16 cellular contexts compared by ENCODE assay signal in genomic region chr1:236692128-236692527, GRCh38. TPM values are rescaled to one million over a fixed set of nuclear protein-coding genes. Genes with fewer than 3 reads are reported as not detected.
"Had no signal": no experiment of that assay in that cellular context is flagged by ENCODE, and none has a peak within 500 bp of the region (broad histone marks: within the 10 kb centered on the region; RNA-seq: fewer than 3 reads in every experiment).

No MANE protein-coding gene starts in this region.

- ATAC-seq: activated CD8-positive, alpha-beta memory T cell treated with anti-CD3 and anti-CD28 coated beads, Interleukin-2, amount 10 ng/mL, durations not matched to agents 7 days and 5 days; SK-N-SH treated with all-trans-retinoic acid at 6 μM for 48 hours had no signal

- H3K36me3 ChIP-seq: ascending aorta, neural progenitor cell, ovary had no signal

- DNase-seq: activated CD4-positive, alpha-beta memory T cell treated with anti-CD3 and anti-CD28 coated beads for 36 hours; activated CD8-positive, alpha-beta memory T cell treated with anti-CD3 and anti-CD28 coated beads, Interleukin-2, amount 10 ng/mL, durations not matched to agents 7 days and 5 days; activated naive CD4-positive, alpha-beta T cell treated with anti-CD3 and anti-CD28 coated beads for 36 hours; activated T-cell treated with anti-CD3 and anti-CD28 coated beads, Interleukin-2, amount 50 U/mL, for 1 hour; ovary; stimulated activated CD4-positive, alpha-beta T cell treated with anti-CD3 and anti-CD28 coated beads, Interleukin-15, amount 100 ng/mL, for 24 hours; stimulated activated CD4-positive, alpha-beta T cell treated with anti-CD3 and anti-CD28 coated beads, Interleukin-4, amount 100 ng/mL, for 1 hour; stimulated activated naive CD4-positive, alpha-beta T cell; substantia nigra; T-helper 1 cell; trophoblast cell had no signal

- H3K9me3 ChIP-seq: ascending aorta, ovary had no signal

- H3K27ac ChIP-seq: ascending aorta, neural progenitor cell, ovary, skin epidermis, VCaP had no signal

- H3K27me3 ChIP-seq: ascending aorta, ovary had no signal

- H3K4me3 ChIP-seq: ascending aorta, neural progenitor cell, ovary, skin epidermis had no signal

RNA-seq across cellular contexts. Expression of gene ACTN2, which starts 5.8 kb away (rescaled TPM):
- total RNA-seq: activated CD8-positive, alpha-beta memory T cell treated with anti-CD3 and anti-CD28 coated beads, Interleukin-2, amount 10 ng/mL, durations not matched to agents 7 days and 5 days had no signal
